2 cellular contexts compared by ENCODE assay signal in the genomic region with DNA sequence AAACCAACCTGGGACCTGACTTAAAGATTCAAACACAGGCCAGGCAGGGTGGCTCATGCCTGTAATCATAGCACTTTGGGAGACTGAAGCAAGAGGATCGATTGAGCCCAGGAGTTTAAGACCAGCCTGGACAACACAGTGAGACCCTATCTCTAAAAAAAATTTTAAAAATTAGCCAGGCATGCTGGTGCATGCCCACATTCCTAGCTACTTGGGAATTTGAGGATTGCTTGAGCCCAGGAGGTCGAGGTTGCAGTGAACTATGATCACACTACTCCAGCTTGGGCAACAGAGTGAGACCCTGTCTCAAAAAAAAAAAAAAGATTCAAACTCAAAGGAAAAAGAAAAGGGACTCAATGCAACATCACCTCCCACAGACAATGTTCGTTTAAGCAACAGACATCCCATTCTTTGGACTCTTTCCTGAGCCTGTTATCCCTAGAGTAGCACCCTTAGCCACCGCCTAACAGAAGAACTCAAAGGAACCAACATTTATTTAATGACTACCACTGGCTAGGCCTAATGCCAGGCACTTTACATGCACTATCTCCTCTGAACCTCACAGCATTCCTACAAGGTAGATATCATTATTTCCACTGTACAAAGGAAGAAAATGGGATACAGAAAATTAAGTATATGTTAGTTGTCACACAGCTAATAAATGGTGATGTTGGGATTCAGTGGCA.
TF ChIP-seq lines count a peak whose summit lies in the region.

No MANE protein-coding gene starts in this region.

TF ChIP-seq in HEK293, 187 proteins besides CTCF, POLR2A, EP300 and RAD21:
- TF ChIP-seq ZNF121 (tag by site-specific recombination; IDR thresholded peaks at IDR 0.05) (peak; percentile 85), ZNF768 (tag by site-specific recombination; IDR thresholded peaks at IDR 0.05) (no peak)

TF ChIP-seq in WTC11, 78 proteins besides CTCF, POLR2A, EP300 and RAD21:
- TF ChIP-seq JAZF1 (CRISPR knock-in tag; IDR thresholded peaks at IDR 0.05) (no peak), NR3C1 (CRISPR knock-in tag; conservative IDR thresholded peaks at IDR 0.05; ENCODE audit: low read depth) (no peak), FOXK1 (CRISPR knock-in tag; IDR thresholded peaks at IDR 0.05) (no peak), HMGA2 (CRISPR knock-in tag; IDR thresholded peaks at IDR 0.05) (no peak), NR2C2 (CRISPR knock-in tag; IDR thresholded peaks at IDR 0.05) (no peak), ZNF263 (CRISPR knock-in tag; IDR thresholded peaks at IDR 0.05; ENCODE audit: low read depth) (no peak), IRF2 (CRISPR knock-in tag; IDR thresholded peaks at IDR 0.05; ENCODE audit: borderline replicate concordance, low read depth) (no peak), TEAD4 (CRISPR knock-in tag; IDR thresholded peaks at IDR 0.05) (no peak)
- TF ChIP-seq, protein P1, sequence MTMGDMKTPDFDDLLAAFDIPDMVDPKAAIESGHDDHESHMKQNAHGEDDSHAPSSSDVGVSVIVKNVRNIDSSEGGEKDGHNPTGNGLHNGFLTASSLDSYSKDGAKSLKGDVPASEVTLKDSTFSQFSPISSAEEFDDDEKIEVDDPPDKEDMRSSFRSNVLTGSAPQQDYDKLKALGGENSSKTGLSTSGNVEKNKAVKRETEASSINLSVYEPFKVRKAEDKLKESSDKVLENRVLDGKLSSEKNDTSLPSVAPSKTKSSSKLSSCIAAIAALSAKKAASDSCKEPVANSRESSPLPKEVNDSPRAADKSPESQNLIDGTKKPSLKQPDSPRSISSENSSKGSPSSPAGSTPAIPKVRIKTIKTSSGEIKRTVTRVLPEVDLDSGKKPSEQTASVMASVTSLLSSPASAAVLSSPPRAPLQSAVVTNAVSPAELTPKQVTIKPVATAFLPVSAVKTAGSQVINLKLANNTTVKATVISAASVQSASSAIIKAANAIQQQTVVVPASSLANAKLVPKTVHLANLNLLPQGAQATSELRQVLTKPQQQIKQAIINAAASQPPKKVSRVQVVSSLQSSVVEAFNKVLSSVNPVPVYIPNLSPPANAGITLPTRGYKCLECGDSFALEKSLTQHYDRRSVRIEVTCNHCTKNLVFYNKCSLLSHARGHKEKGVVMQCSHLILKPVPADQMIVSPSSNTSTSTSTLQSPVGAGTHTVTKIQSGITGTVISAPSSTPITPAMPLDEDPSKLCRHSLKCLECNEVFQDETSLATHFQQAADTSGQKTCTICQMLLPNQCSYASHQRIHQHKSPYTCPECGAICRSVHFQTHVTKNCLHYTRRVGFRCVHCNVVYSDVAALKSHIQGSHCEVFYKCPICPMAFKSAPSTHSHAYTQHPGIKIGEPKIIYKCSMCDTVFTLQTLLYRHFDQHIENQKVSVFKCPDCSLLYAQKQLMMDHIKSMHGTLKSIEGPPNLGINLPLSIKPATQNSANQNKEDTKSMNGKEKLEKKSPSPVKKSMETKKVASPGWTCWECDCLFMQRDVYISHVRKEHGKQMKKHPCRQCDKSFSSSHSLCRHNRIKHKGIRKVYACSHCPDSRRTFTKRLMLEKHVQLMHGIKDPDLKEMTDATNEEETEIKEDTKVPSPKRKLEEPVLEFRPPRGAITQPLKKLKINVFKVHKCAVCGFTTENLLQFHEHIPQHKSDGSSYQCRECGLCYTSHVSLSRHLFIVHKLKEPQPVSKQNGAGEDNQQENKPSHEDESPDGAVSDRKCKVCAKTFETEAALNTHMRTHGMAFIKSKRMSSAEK (CRISPR knock-in tag; IDR thresholded peaks at IDR 0.05; ENCODE audit: borderline replicate concordance) = no peak
- TF ChIP-seq, protein P2, sequence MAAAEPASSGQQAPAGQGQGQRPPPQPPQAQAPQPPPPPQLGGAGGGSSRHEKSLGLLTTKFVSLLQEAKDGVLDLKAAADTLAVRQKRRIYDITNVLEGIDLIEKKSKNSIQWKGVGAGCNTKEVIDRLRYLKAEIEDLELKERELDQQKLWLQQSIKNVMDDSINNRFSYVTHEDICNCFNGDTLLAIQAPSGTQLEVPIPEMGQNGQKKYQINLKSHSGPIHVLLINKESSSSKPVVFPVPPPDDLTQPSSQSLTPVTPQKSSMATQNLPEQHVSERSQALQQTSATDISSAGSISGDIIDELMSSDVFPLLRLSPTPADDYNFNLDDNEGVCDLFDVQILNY (CRISPR knock-in tag; IDR thresholded peaks at IDR 0.05) = no peak
- TF ChIP-seq, protein P3, sequence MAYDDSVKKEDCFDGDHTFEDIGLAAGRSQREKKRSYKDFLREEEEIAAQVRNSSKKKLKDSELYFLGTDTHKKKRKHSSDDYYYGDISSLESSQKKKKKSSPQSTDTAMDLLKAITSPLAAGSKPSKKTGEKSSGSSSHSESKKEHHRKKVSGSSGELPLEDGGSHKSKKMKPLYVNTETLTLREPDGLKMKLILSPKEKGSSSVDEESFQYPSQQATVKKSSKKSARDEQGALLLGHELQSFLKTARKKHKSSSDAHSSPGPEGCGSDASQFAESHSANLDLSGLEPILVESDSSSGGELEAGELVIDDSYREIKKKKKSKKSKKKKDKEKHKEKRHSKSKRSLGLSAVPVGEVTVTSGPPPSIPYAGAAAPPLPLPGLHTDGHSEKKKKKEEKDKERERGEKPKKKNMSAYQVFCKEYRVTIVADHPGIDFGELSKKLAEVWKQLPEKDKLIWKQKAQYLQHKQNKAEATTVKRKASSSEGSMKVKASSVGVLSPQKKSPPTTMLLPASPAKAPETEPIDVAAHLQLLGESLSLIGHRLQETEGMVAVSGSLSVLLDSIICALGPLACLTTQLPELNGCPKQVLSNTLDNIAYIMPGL (CRISPR knock-in tag; IDR thresholded peaks at IDR 0.05) = no peak
- TF ChIP-seq, protein P4, sequence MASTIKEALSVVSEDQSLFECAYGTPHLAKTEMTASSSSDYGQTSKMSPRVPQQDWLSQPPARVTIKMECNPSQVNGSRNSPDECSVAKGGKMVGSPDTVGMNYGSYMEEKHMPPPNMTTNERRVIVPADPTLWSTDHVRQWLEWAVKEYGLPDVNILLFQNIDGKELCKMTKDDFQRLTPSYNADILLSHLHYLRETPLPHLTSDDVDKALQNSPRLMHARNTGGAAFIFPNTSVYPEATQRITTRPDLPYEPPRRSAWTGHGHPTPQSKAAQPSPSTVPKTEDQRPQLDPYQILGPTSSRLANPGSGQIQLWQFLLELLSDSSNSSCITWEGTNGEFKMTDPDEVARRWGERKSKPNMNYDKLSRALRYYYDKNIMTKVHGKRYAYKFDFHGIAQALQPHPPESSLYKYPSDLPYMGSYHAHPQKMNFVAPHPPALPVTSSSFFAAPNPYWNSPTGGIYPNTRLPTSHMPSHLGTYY (CRISPR knock-in tag; IDR thresholded peaks at IDR 0.05) = no peak
- TF ChIP-seq, protein P5, sequence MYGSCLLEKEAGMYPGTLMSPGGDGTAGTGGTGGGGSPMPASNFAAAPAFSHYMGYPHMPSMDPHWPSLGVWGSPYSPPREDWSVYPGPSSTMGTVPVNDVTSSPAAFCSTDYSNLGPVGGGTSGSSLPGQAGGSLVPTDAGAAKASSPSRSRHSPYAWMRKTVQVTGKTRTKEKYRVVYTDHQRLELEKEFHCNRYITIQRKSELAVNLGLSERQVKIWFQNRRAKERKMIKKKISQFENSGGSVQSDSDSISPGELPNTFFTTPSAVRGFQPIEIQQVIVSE (CRISPR knock-in tag; IDR thresholded peaks at IDR 0.05; ENCODE audit: borderline replicate concordance) = no peak
- TF ChIP-seq, protein P6, sequence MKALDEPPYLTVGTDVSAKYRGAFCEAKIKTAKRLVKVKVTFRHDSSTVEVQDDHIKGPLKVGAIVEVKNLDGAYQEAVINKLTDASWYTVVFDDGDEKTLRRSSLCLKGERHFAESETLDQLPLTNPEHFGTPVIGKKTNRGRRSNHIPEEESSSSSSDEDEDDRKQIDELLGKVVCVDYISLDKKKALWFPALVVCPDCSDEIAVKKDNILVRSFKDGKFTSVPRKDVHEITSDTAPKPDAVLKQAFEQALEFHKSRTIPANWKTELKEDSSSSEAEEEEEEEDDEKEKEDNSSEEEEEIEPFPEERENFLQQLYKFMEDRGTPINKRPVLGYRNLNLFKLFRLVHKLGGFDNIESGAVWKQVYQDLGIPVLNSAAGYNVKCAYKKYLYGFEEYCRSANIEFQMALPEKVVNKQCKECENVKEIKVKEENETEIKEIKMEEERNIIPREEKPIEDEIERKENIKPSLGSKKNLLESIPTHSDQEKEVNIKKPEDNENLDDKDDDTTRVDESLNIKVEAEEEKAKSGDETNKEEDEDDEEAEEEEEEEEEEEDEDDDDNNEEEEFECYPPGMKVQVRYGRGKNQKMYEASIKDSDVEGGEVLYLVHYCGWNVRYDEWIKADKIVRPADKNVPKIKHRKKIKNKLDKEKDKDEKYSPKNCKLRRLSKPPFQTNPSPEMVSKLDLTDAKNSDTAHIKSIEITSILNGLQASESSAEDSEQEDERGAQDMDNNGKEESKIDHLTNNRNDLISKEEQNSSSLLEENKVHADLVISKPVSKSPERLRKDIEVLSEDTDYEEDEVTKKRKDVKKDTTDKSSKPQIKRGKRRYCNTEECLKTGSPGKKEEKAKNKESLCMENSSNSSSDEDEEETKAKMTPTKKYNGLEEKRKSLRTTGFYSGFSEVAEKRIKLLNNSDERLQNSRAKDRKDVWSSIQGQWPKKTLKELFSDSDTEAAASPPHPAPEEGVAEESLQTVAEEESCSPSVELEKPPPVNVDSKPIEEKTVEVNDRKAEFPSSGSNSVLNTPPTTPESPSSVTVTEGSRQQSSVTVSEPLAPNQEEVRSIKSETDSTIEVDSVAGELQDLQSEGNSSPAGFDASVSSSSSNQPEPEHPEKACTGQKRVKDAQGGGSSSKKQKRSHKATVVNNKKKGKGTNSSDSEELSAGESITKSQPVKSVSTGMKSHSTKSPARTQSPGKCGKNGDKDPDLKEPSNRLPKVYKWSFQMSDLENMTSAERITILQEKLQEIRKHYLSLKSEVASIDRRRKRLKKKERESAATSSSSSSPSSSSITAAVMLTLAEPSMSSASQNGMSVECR (CRISPR knock-in tag; IDR thresholded peaks at IDR 0.05; ENCODE audit: borderline replicate concordance) = no peak
TF ChIP-seq in WTC11: peak in this region for 0.
